In the genomic region with DNA sequence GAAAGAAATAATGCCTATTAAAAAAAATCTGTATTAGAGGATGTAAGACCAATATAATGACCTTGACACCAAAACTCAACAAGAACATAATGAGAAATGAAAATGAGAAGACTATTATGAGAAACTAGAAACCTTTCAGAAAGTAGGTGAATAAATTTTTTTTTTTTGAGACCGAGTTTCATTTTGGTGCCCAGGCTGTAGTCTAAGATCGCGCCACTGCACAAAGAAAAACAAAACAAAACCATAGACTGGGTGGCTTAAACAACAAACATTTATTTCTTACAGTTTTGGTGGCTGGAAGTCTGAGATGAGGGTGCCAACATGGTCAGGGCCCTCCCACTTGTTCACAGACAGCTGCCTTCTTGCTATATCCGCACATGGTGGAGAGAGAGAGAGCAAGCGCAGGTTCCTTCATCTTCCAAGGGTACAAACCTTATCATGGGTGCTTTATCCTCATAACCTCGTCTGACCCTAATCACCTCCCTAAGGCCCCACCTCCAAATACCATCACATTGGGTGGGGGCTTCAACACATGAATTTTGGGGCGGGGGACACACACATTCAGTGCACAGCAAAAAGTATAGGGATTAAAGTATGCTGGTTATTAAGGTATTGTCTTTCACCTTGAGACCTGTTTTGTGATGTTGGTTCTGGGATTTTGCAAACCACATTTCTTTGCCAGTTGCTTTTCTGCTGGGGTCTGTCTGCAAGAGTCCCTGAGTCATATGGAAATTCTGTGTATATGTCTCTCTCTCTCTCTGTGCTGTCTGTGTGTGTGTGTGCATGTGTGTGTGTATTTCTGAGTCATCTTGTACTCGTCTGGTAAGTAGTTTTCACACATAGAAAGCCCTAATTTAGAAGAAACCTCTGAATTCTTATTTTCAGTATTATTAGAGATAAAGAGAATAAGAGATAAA, we compare ENCODE assay signal across 8 cellular contexts. TPM values are rescaled to one million over a fixed set of nuclear protein-coding genes. Genes with fewer than 3 reads are reported as not detected.
DNase-seq lines count a peak whose midpoint lies in the region; ATAC-seq and TF ChIP-seq lines count a peak whose summit lies in the region.

No MANE protein-coding gene starts in this region.

- H3K27ac Mint-ChIP-seq in progenitor cell of endocrine pancreas, result no peak overlapping the region

- peak; percentile 91 for ATAC-seq in HG03039 (IDR thresholded peaks at IDR 0.05; ENCODE audit: unreplicated experiment)

- H3K4me1 Mint-ChIP-seq in progenitor cell of endocrine pancreas (ENCODE audit: low read depth), result no peaks in the 10 kb centered on the region

- no peaks in the 10 kb centered on the region for H3K27me3 Mint-ChIP-seq in progenitor cell of endocrine pancreas

- no peaks in the 10 kb centered on the region for H3K9me3 Mint-ChIP-seq in progenitor cell of endocrine pancreas (ENCODE audit: low read depth)

- DNase-seq in DMS53 (lab: John Stamatoyannopoulos, UW) (peak; percentile 64), DMS53 treated with DMSO at 0.1 percent for 48 hours (lab: John Stamatoyannopoulos, UW; ENCODE audit: unreplicated experiment) (no peak), kidney tubule cell (ENCODE audit: low spot score) (peak; percentile 74), HPDE6-E6E7 (ENCODE audit: extremely low spot score) (no peak), NCI-H2227 treated with DMSO at 0.1 percent for 48 hours (lab: John Stamatoyannopoulos, UW) (no peak), progenitor cell of endocrine pancreas (ENCODE audit: low spot score, unreplicated experiment) (no peak)
- peak; percentile 79 for DNase-seq in activated CD4-positive, alpha-beta T cell treated with anti-CD3 and anti-CD28 coated beads for 48 hours

- H3K36me3 Mint-ChIP-seq in progenitor cell of endocrine pancreas (ENCODE audit: insufficient read depth), result no peaks in the 10 kb centered on the region

- TF ChIP-seq CTCF in progenitor cell of endocrine pancreas (IDR thresholded peaks at IDR 0.05; ENCODE audit: unreplicated experiment), result no peak

- H3K4me3 Mint-ChIP-seq in progenitor cell of endocrine pancreas (ENCODE audit: low read depth), result no peak overlapping the region

RNA-seq across cellular contexts. Expression of a gene that starts 26.2 kb away (rescaled TPM):
- total RNA-seq in progenitor cell of endocrine pancreas, result 50.4 and 54.5 TPM in 2 replicates

RNA-seq across cellular contexts. Expression of a gene that starts 26.3 kb away (rescaled TPM):
- 62.1 and 62.2 TPM in 2 replicates for total RNA-seq in progenitor cell of endocrine pancreas

Comparison
In these comparisons a context has a peak if more than half of its experiments do, and no peak if none do; other contexts are left out.
1. DNase-seq: peak in DMS53 (single experiment), activated CD4-positive, alpha-beta T cell treated with anti-CD3 and anti-CD28 coated beads for 48 hours (single experiment) and kidney tubule cell (single experiment); none in DMS53 treated with DMSO at 0.1 percent for 48 hours (single experiment), HPDE6-E6E7 (single experiment), NCI-H2227 treated with DMSO at 0.1 percent for 48 hours (single experiment) and progenitor cell of endocrine pancreas (single experiment).